In genomic region chr1:211258756-211259595, GRCh38 we compare ENCODE assay signal across 8 cellular contexts. TPM values are rescaled to one million over a fixed set of nuclear protein-coding genes. Genes with fewer than 3 reads are reported as not detected.
DNase-seq lines count a peak whose midpoint lies in the region; ATAC-seq and TF ChIP-seq lines count a peak whose summit lies in the region.

Gene RCOR3, plus strand, starts transcription at chr1:211259366. Its CDS starts 195 bp downstream, at chr1:211259561.

- H3K4me3 ChIP-seq in CD4-positive, CD25-positive, alpha-beta regulatory T cell (ENCODE audit: low read depth, low read length): peak within 1 kb of the TSS; percentile 90
- peak within 1 kb of the TSS; percentile 81 for H3K4me3 ChIP-seq in lower leg skin (ENCODE audit: low read depth, poor library complexity, severe bottlenecking)

- peaks cover 19% of the 10 kb centered on the region for H3K4me1 ChIP-seq in CD4-positive, CD25-positive, alpha-beta regulatory T cell (ENCODE audit: control insufficient read depth, insufficient read depth, low read length, poor library complexity, severe bottlenecking)

- ATAC-seq in CD4-positive, CD25-positive, alpha-beta regulatory T cell (ENCODE audit: low read depth in 2 of 2): peak; percentile 82 to 85
- ATAC-seq in GM19395 (IDR thresholded peaks at IDR 0.05; ENCODE audit: unreplicated experiment) (peak; percentile 53), HG03558 (IDR thresholded peaks at IDR 0.05; ENCODE audit: extremely low read depth, unreplicated experiment) (peak; percentile 45)

- no peaks in the 10 kb centered on the region for H3K9me3 ChIP-seq in CD4-positive, CD25-positive, alpha-beta regulatory T cell (ENCODE audit: control insufficient read depth in 2 of 2, low read length in 2 of 2)

- H3K27me3 ChIP-seq in CD4-positive, CD25-positive, alpha-beta regulatory T cell (ENCODE audit: control insufficient read depth, insufficient read depth, low read length): no peaks in the 10 kb centered on the region

- peak within 1 kb of the TSS; percentile 87 to 99 (median 94) for H3K4me3 Mint-ChIP-seq in CD4-positive, CD25-positive, alpha-beta regulatory T cell

- TF ChIP-seq POLR2A in lower leg skin (IDR thresholded peaks at IDR 0.05): no peak

- H3K27ac ChIP-seq in CD4-positive, CD25-positive, alpha-beta regulatory T cell (ENCODE audit: insufficient read depth, low read length, poor library complexity, severe bottlenecking): peak within 1 kb of the TSS; percentile 86

- intact Hi-C loops in lower leg skin (cut with DNase I; ENCODE audit: low total_unique reads): no loop called here

- peaks cover 6% of the 10 kb centered on the region for H3K27me3 Mint-ChIP-seq in CD4-positive, CD25-positive, alpha-beta regulatory T cell

- TF ChIP-seq CTCF in lower leg skin (IDR thresholded peaks at IDR 0.05): peak in 1 of 3 donors; percentile 72

- H3K36me3 Mint-ChIP-seq in CD4-positive, CD25-positive, alpha-beta regulatory T cell: peaks cover 5% of the 10 kb centered on the region

- peak; percentile 87 to 94 (median 88) for DNase-seq in CD4-positive, CD25-positive, alpha-beta regulatory T cell
- DNase-seq in NCI-H774 (lab: John Stamatoyannopoulos, UW): peak; percentile 94
- DNase-seq in activated CD4-positive, alpha-beta T cell treated with anti-CD3 and anti-CD28 coated beads, Interleukin-2, amount 50 U/mL, for 48 hours: peak; percentile 93
- DNase-seq in dermis microvascular lymphatic vessel endothelial cell (ENCODE audit: low read depth in 2 of 2): peak; percentile 65 to 89
- peak; percentile 92 to 99 for DNase-seq in lower leg skin (ENCODE audit: low spot score in 2 of 2)
- peak; percentile 91 to 93 for DNase-seq in stimulated activated CD4-positive, alpha-beta T cell treated with anti-CD3 and anti-CD28 coated beads, Interleukin-4, amount 100 ng/mL, for 48 hours (ENCODE audit: low read depth in 2 of 2)

- H3K9me3 Mint-ChIP-seq in CD4-positive, CD25-positive, alpha-beta regulatory T cell: peaks cover 0 to 1% (median 0%) of the 10 kb centered on the region in 7 donors

- peaks cover 11 to 32% (median 21%) of the 10 kb centered on the region in 4 donors for H3K4me1 Mint-ChIP-seq in CD4-positive, CD25-positive, alpha-beta regulatory T cell

- peak within 1 kb of the TSS; percentile 89 to 97 (median 97) for H3K27ac Mint-ChIP-seq in CD4-positive, CD25-positive, alpha-beta regulatory T cell

- whole genome bisulfite sequencing in lower leg skin, 2 donors: 0% methylated on average over 60 to 67 of the region's 92 CpGs

- no peaks in the 10 kb centered on the region for H3K36me3 ChIP-seq in CD4-positive, CD25-positive, alpha-beta regulatory T cell (ENCODE audit: control insufficient read depth, insufficient read depth, low read length)

RNA-seq across cellular contexts. Expression of gene RCOR3, which starts in this region (rescaled TPM):
- total RNA-seq in CD4-positive, CD25-positive, alpha-beta regulatory T cell: 73.9 TPM
- polyA plus RNA-seq in CD4-positive, CD25-positive, alpha-beta regulatory T cell: 10 to 100 TPM; 22.7 to 28.5 (median 25.8) TPM
- 7.1 and 12.4 TPM in 2 replicates for total RNA-seq in dermis microvascular lymphatic vessel endothelial cell
- 10 to 100 TPM; 28.1 to 55.0 (median 43.5) TPM for total RNA-seq in lower leg skin

Comparison
In these comparisons a context has a peak if more than half of its experiments do, and no peak if none do; other contexts are left out.
1. Peak in every context shown above with its lines: DNase-seq, ATAC-seq, H3K4me3 ChIP-seq and H3K27ac ChIP-seq.